ENCODE assay signal across 10 cellular contexts in the genomic region with DNA sequence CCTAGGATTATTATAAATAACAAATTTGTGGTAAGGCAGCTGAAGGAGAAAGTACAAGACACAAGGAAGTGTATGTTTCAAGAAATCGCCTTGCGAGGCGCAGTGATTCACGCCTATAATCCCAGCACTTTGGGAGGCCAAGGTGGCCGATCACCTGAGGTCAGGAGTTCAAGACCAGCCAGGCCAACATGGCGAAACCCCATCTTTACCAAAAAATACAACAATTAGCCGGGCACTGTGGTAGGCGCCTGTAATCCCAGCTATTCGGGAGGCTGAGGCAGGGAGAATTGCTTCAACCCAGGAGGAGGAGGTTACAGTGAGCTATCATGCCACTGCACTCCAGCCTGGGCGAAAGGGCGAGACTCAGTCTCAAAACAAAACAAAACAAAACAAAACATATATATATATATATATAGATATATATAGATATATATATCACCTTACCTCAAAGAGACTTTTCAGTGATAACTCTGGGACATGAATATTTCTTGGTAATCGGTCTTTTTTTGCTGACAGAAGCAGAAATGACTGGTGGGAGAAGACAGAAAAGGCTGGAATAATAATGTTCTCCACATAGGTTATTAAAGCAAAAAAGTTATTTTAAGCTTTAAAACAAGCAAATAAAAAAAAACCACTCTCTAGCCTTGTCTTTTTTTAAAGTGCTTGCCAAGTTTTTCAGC. TPM values are rescaled to one million over a fixed set of nuclear protein-coding genes. Genes with fewer than 3 reads are reported as not detected.
DNase-seq lines count a peak whose midpoint lies in the region; ATAC-seq and TF ChIP-seq lines count a peak whose summit lies in the region.
"Had no signal": no experiment of that assay in that cellular context is flagged by ENCODE, and none has a peak within 500 bp of the region (broad histone marks: within the 10 kb centered on the region; RNA-seq: fewer than 3 reads in every experiment).

No MANE protein-coding gene starts in this region.

- H3K36me3 Mint-ChIP-seq in activated CD8-positive, alpha-beta memory T cell treated with anti-CD3 and anti-CD28 coated beads, Interleukin-2, amount 10 ng/mL, durations not matched to agents 7 days and 5 days, result peaks cover 85% of the 10 kb centered on the region

- WGBS in right lobe of liver (ENCODE audit: insufficient coverage, low coverage, low lambda C conversion rate, missing lambda C conversion rate), result 89% methylated on average over 11 of the region's 12 CpGs

- no peak for ATAC-seq in left ventricle myocardium superior
- no peak for ATAC-seq in activated CD8-positive, alpha-beta memory T cell treated with anti-CD3 and anti-CD28 coated beads, Interleukin-2, amount 10 ng/mL, durations not matched to agents 7 days and 5 days
- no peak for ATAC-seq in right lobe of liver
- no peak for ATAC-seq in GM19463 (IDR thresholded peaks at IDR 0.05; ENCODE audit: unreplicated experiment)

- no peaks in the 10 kb centered on the region for H3K9me3 ChIP-seq in left ventricle myocardium inferior (replicated peaks)
- no peaks in the 10 kb centered on the region for H3K9me3 ChIP-seq in right lobe of liver
- H3K9me3 ChIP-seq: BE2C had no signal

- H3K4me3 Mint-ChIP-seq in activated CD8-positive, alpha-beta memory T cell treated with anti-CD3 and anti-CD28 coated beads, Interleukin-2, amount 10 ng/mL, durations not matched to agents 7 days and 5 days, result no peak overlapping the region

- no peaks in the 10 kb centered on the region for H3K27me3 ChIP-seq in left ventricle myocardium inferior (ENCODE audit: low read depth)
- no peaks in the 10 kb centered on the region for H3K27me3 ChIP-seq in right lobe of liver
- H3K27me3 ChIP-seq: BE2C had no signal

- no peaks in the 10 kb centered on the region for H3K27me3 Mint-ChIP-seq in activated CD8-positive, alpha-beta memory T cell treated with anti-CD3 and anti-CD28 coated beads, Interleukin-2, amount 10 ng/mL, durations not matched to agents 7 days and 5 days

- TF ChIP-seq CTCF in left ventricle myocardium inferior (IDR thresholded peaks at IDR 0.05; ENCODE audit: borderline replicate concordance) (no peak), right lobe of liver (IDR thresholded peaks at IDR 0.05) (no peak)

- H3K9me3 Mint-ChIP-seq in activated CD8-positive, alpha-beta memory T cell treated with anti-CD3 and anti-CD28 coated beads, Interleukin-2, amount 10 ng/mL, durations not matched to agents 7 days and 5 days (ENCODE audit: low read depth), result no peaks in the 10 kb centered on the region

- H3K4me1 ChIP-seq in left ventricle myocardium inferior (peaks cover 30% of the 10 kb centered on the region), right lobe of liver (no peaks in the 10 kb centered on the region)
- H3K4me1 ChIP-seq: BE2C had no signal

- POLR2A ChIA-PET in HEK293T (lab: Yijun Ruan, JAX), result no interaction called here

- H3K27ac ChIP-seq in left ventricle myocardium inferior (replicated peaks), result peak overlapping the region; percentile 66
- H3K27ac ChIP-seq in right lobe of liver, result peak overlapping the region in 2 of 3 donors; percentile 14 to 46

- H3K4me3 ChIP-seq in left ventricle myocardium inferior (no peak overlapping the region), right lobe of liver (no peak overlapping the region)

- H3K4me1 Mint-ChIP-seq in activated CD8-positive, alpha-beta memory T cell treated with anti-CD3 and anti-CD28 coated beads, Interleukin-2, amount 10 ng/mL, durations not matched to agents 7 days and 5 days, result peaks cover 32% of the 10 kb centered on the region

- CTCF ChIA-PET in activated CD8-positive, alpha-beta memory T cell treated with anti-CD3 and anti-CD28 coated beads, Interleukin-2, amount 10 ng/mL, durations not matched to agents 7 days and 5 days (lab: Charles Lee), result interaction anchor here (0.7 to 3.5 kb wide), 5 partner anchors 9 to 24 kb away, joined by 3 to 16 read pairs (median 5); no protein-coding TSS in a partner anchor
- CTCF ChIA-PET in HEK293T (lab: Yijun Ruan, JAX), result no interaction called here

- H3K36me3 ChIP-seq in left ventricle myocardium inferior (peaks cover 46% of the 10 kb centered on the region), right lobe of liver (peaks cover 0 to 53% (median 9%) of the 10 kb centered on the region in 4 donors)
- H3K36me3 ChIP-seq: BE2C had no signal

- H3K27ac Mint-ChIP-seq in activated CD8-positive, alpha-beta memory T cell treated with anti-CD3 and anti-CD28 coated beads, Interleukin-2, amount 10 ng/mL, durations not matched to agents 7 days and 5 days, result peak overlapping the region; percentile 57

- intact Hi-C loops in left ventricle myocardium inferior (cut with micrococcal nuclease), result no loop called here
- intact Hi-C loops in left ventricle myocardium superior (cut with micrococcal nuclease), result no loop called here
- intact Hi-C loops in right lobe of liver (cut with DNase I), result no loop called here

- DNase-seq in left ventricle myocardium inferior (no peak), left ventricle myocardium superior (no peak), right lobe of liver (no peak), dermis blood vessel endothelial cell (no peak), HEK293T (ENCODE audit: extremely low spot score) (no peak), COLO668 (lab: John Stamatoyannopoulos, UW; ENCODE audit: unreplicated experiment) (no peak)
- DNase-seq in activated CD8-positive, alpha-beta memory T cell treated with anti-CD3 and anti-CD28 coated beads, Interleukin-2, amount 10 ng/mL, durations not matched to agents 7 days and 5 days, result no peak
- DNase-seq: NCI-H1092 treated with DMSO at 0.1 percent for 48 hours had no signal

- TF ChIP-seq POLR2A in right lobe of liver (IDR thresholded peaks at IDR 0.05), result no peak

TF ChIP-seq in HEK293T, 16 proteins besides CTCF, POLR2A, EP300 and RAD21:
- TF ChIP-seq LEF1 (IDR thresholded peaks at IDR 0.05; ENCODE audit: borderline replicate concordance) (no peak), ELF4 (IDR thresholded peaks at IDR 0.05) (no peak), HDGF (IDR thresholded peaks at IDR 0.05; ENCODE audit: borderline replicate concordance) (no peak), FOXM1 (IDR thresholded peaks at IDR 0.05; ENCODE audit: borderline replicate concordance) (no peak), ZNF384 (IDR thresholded peaks at IDR 0.05) (no peak), TARDBP (IDR thresholded peaks at IDR 0.05) (no peak), BHLHE40 (IDR thresholded peaks at IDR 0.05; ENCODE audit: borderline replicate concordance) (no peak), FOXA1 (IDR thresholded peaks at IDR 0.05) (no peak), SUZ12 (IDR thresholded peaks at IDR 0.05) (no peak), NFRKB (IDR thresholded peaks at IDR 0.05) (no peak), ARNT (IDR thresholded peaks at IDR 0.05) (no peak), SP1 (IDR thresholded peaks at IDR 0.05) (no peak), L3MBTL2 (conservative IDR thresholded peaks at IDR 0.05) (no peak), CTBP1 (IDR thresholded peaks at IDR 0.05; ENCODE audit: borderline replicate concordance) (no peak), FOXK2 (IDR thresholded peaks at IDR 0.05) (no peak)
- TF ChIP-seq, protein P1, sequence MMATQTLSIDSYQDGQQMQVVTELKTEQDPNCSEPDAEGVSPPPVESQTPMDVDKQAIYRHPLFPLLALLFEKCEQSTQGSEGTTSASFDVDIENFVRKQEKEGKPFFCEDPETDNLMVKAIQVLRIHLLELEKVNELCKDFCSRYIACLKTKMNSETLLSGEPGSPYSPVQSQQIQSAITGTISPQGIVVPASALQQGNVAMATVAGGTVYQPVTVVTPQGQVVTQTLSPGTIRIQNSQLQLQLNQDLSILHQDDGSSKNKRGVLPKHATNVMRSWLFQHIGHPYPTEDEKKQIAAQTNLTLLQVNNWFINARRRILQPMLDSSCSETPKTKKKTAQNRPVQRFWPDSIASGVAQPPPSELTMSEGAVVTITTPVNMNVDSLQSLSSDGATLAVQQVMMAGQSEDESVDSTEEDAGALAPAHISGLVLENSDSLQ (IDR thresholded peaks at IDR 0.05), result no peak

RNA-seq across cellular contexts. Expression of gene TRANK1, which starts 52.3 kb away (rescaled TPM):
- 6.6 TPM for total RNA-seq in left ventricle myocardium inferior
- 6.6 TPM for total RNA-seq in left ventricle myocardium superior
- 10 to 100 TPM; 41.8 to 84.3 TPM for total RNA-seq in activated CD8-positive, alpha-beta memory T cell treated with anti-CD3 and anti-CD28 coated beads, Interleukin-2, amount 10 ng/mL, durations not matched to agents 7 days and 5 days
- total RNA-seq in right lobe of liver, result 10 to 100 TPM in 5 of 6 experiments, 1 to 10 TPM in 1; 8.8 to 33.9 (median 19.6) TPM
- total RNA-seq in dermis blood vessel endothelial cell, result 13.6 and 13.9 TPM in 2 replicates
